In the genomic region with DNA sequence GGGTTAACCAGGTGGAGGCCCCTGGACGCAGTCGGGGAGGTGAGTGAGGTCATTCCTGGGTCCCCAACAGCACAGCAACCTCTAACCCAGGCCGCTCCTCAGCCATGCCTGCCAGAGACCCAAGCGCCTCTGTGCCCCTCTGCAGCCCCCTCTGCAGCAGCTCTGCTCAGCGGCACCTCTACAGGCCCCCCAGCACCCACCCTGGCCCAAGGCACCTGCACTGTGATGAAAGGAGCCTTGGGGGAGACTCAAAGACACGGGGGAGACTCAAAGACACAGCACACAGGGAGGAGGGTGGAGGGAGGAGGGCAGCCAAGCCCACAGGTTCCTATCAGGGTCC, we compare ENCODE assay signal across 19 cellular contexts. TPM values are rescaled to one million over a fixed set of nuclear protein-coding genes. Genes with fewer than 3 reads are reported as not detected.
A peak's percentile ranks its signal among the peaks of the same experiment; 100 is the strongest.
DNase-seq lines count a peak whose midpoint lies in the region; ATAC-seq and TF ChIP-seq lines count a peak whose summit lies in the region.
"Had no signal": no experiment of that assay in that cellular context is flagged by ENCODE, and none has a peak within 500 bp of the region (broad histone marks: within the 10 kb centered on the region; RNA-seq: fewer than 3 reads in every experiment).

No MANE protein-coding gene starts in this region.

- ATAC-seq in aorta (ENCODE audit: low FRiP score): no peak

- H3K9ac ChIP-seq in endodermal cell (ENCODE audit: extremely low read depth, low read length, poor library complexity, severe bottlenecking): no peak overlapping the region

- H3K36me3 ChIP-seq in endodermal cell (ENCODE audit: control insufficient read depth, insufficient read depth, low read length): peaks cover 68% of the 10 kb centered on the region
- peaks cover 0 to 14% of the 10 kb centered on the region in 2 donors for H3K36me3 ChIP-seq in aorta (ENCODE audit: control insufficient read depth in 1 of 2, insufficient read depth in 2 of 2, low read length in 1 of 2)

- H3K4me3 Mint-ChIP-seq in activated naive CD4-positive, alpha-beta T cell treated with anti-CD3 and anti-CD28 coated beads, Interleukin-2, amount 10 ng/mL, durations not matched to agents 7 days and 5 days: no peak overlapping the region
- H3K4me3 Mint-ChIP-seq in activated naive CD4-positive, alpha-beta T cell treated with anti-CD3 and anti-CD28 coated beads for 36 hours: no peak overlapping the region
- no peak overlapping the region for H3K4me3 Mint-ChIP-seq in endodermal cell
- H3K4me3 Mint-ChIP-seq: B cell; CD14-positive monocyte; CD4-positive, alpha-beta T cell; CD8-positive, alpha-beta memory T cell had no signal

- 97 to 100% methylated on average over 3 to 6 of the region's 6 CpGs for WGBS in endodermal cell (ENCODE audit: insufficient coverage in 1 of 2, insufficient read length in 1 of 2), 2 experiments
- WGBS in aorta, 2 donors: 91 to 95% methylated on average over 5 to 6 of the region's 6 CpGs

- no peak overlapping the region for H3K4me3 ChIP-seq in endodermal cell (ENCODE audit: low read length)
- H3K4me3 ChIP-seq in aorta (ENCODE audit: low read length in 2 of 2): no peak overlapping the region
- H3K4me3 ChIP-seq: BLaER1 treated with 17β-estradiol and CSF1 and Interleukin-3, amounts not matched to agents 10 nM and 100 nM had no signal

- H3K27me3 ChIP-seq in endodermal cell (ENCODE audit: control insufficient read depth, insufficient read depth, low read length, poor library complexity, severe bottlenecking) (no peaks in the 10 kb centered on the region), aorta (ENCODE audit: control insufficient read depth in 1 of 2, insufficient read depth in 2 of 2, low read length in 1 of 2) (no peaks in the 10 kb centered on the region)
- H3K27me3 ChIP-seq: BLaER1 treated with 17β-estradiol and CSF1 and Interleukin-3, amounts not matched to agents 10 nM and 100 nM had no signal

- H3K27ac Mint-ChIP-seq in activated naive CD4-positive, alpha-beta T cell treated with anti-CD3 and anti-CD28 coated beads, Interleukin-2, amount 10 ng/mL, durations not matched to agents 7 days and 5 days: peak overlapping the region; percentile 33
- H3K27ac Mint-ChIP-seq in activated naive CD4-positive, alpha-beta T cell treated with anti-CD3 and anti-CD28 coated beads for 36 hours: no peak overlapping the region
- no peak overlapping the region for H3K27ac Mint-ChIP-seq in endodermal cell
- H3K27ac Mint-ChIP-seq: B cell; CD4-positive, alpha-beta T cell had no signal

- CTCF ChIA-PET in activated naive CD4-positive, alpha-beta T cell treated with anti-CD3 and anti-CD28 coated beads, Interleukin-2, amount 10 ng/mL, durations not matched to agents 7 days and 5 days (lab: Charles Lee): no interaction called here
- CTCF ChIA-PET in activated naive CD4-positive, alpha-beta T cell treated with anti-CD3 and anti-CD28 coated beads for 36 hours (lab: Charles Lee): no interaction called here
- CTCF ChIA-PET in RWPE1 (lab: Yijun Ruan, JAX): interaction anchor here (0.6 kb wide), 1 partner anchor 29 kb away, joined by 5 read pairs; no protein-coding TSS in a partner anchor

- H3K36me3 Mint-ChIP-seq in activated naive CD4-positive, alpha-beta T cell treated with anti-CD3 and anti-CD28 coated beads, Interleukin-2, amount 10 ng/mL, durations not matched to agents 7 days and 5 days: peaks cover 37% of the 10 kb centered on the region
- H3K36me3 Mint-ChIP-seq in activated naive CD4-positive, alpha-beta T cell treated with anti-CD3 and anti-CD28 coated beads for 36 hours (ENCODE audit: low read depth): peaks cover 32% of the 10 kb centered on the region
- H3K36me3 Mint-ChIP-seq in endodermal cell (ENCODE audit: low read depth): peaks cover 71% of the 10 kb centered on the region

- H3K4me1 ChIP-seq in endodermal cell (ENCODE audit: control insufficient read depth, insufficient read depth, low read length): no peaks in the 10 kb centered on the region
- no peaks in the 10 kb centered on the region for H3K4me1 ChIP-seq in aorta (ENCODE audit: control insufficient read depth in 1 of 2, insufficient read depth in 2 of 2, low read length in 2 of 2)

- no peak for DNase-seq in activated naive CD4-positive, alpha-beta T cell treated with anti-CD3 and anti-CD28 coated beads, Interleukin-2, amount 10 ng/mL, durations not matched to agents 7 days and 5 days
- DNase-seq in activated naive CD4-positive, alpha-beta T cell treated with anti-CD3 and anti-CD28 coated beads for 36 hours: no peak
- DNase-seq in RWPE1 (ENCODE audit: low spot score) (no peak), endodermal cell (peak; percentile 42), DMS114 treated with DMSO at 0.1 percent for 48 hours (lab: John Stamatoyannopoulos, UW; ENCODE audit: unreplicated experiment) (no peak), aorta (no peak), SK-N-DZ (ENCODE audit: low spot score) (no peak)
- DNase-seq: CD4-positive, alpha-beta T cell; CD8-positive, alpha-beta memory T cell; DMS 273 treated with DMSO at 0.1 percent for 48 hours; DMS53; DMS79 treated with DMSO at 0.1 percent for 48 hours; GF-D8; GOT3; HCEC 1CT had no signal

- TF ChIP-seq CTCF in RWPE1 (conservative IDR thresholded peaks at IDR 0.05; ENCODE audit: low read depth) (no peak), endodermal cell (conservative IDR thresholded peaks at IDR 0.05) (no peak)

- POLR2A ChIA-PET in RWPE1 (lab: Yijun Ruan, JAX; ENCODE audit: low non-redundant PET): no interaction called here

- H3K27ac ChIP-seq in RWPE1 (0 out of 2 replicates have a peak overlapping the region, but pooled peaks have one; percentile 12), endodermal cell (ENCODE audit: low read depth, low read length) (no peak overlapping the region), aorta (ENCODE audit: low read depth in 1 of 2, low read length in 2 of 2) (no peak overlapping the region)
- H3K27ac ChIP-seq: 22Rv1; BLaER1 treated with 17β-estradiol and CSF1 and Interleukin-3, amounts not matched to agents 10 nM and 100 nM had no signal

- intact Hi-C loops in activated naive CD4-positive, alpha-beta T cell treated with anti-CD3 and anti-CD28 coated beads for 36 hours (cut with micrococcal nuclease): no loop called here
- intact Hi-C loops in aorta (cut with DNase I): no loop called here

- H3K27me3 Mint-ChIP-seq in activated naive CD4-positive, alpha-beta T cell treated with anti-CD3 and anti-CD28 coated beads, Interleukin-2, amount 10 ng/mL, durations not matched to agents 7 days and 5 days: no peaks in the 10 kb centered on the region
- no peaks in the 10 kb centered on the region for H3K27me3 Mint-ChIP-seq in activated naive CD4-positive, alpha-beta T cell treated with anti-CD3 and anti-CD28 coated beads for 36 hours (ENCODE audit: low read depth)
- no peaks in the 10 kb centered on the region for H3K27me3 Mint-ChIP-seq in endodermal cell (ENCODE audit: insufficient read depth)
- H3K27me3 Mint-ChIP-seq: B cell; CD4-positive, alpha-beta T cell; CD8-positive, alpha-beta memory T cell had no signal

- H3K4me1 Mint-ChIP-seq in activated naive CD4-positive, alpha-beta T cell treated with anti-CD3 and anti-CD28 coated beads, Interleukin-2, amount 10 ng/mL, durations not matched to agents 7 days and 5 days: no peaks in the 10 kb centered on the region
- peaks cover 3% of the 10 kb centered on the region for H3K4me1 Mint-ChIP-seq in activated naive CD4-positive, alpha-beta T cell treated with anti-CD3 and anti-CD28 coated beads for 36 hours (ENCODE audit: low read depth)
- H3K4me1 Mint-ChIP-seq in endodermal cell: no peaks in the 10 kb centered on the region
- H3K4me1 Mint-ChIP-seq: B cell, CD14-positive monocyte had no signal

- no peaks in the 10 kb centered on the region for H3K9me3 ChIP-seq in endodermal cell (ENCODE audit: control insufficient read depth, low read length)
- H3K9me3 ChIP-seq in aorta (ENCODE audit: control insufficient read depth, low read length): no peaks in the 10 kb centered on the region
- H3K9me3 ChIP-seq: BLaER1 treated with 17β-estradiol and CSF1 and Interleukin-3, amounts not matched to agents 10 nM and 100 nM had no signal

- H3K9me3 Mint-ChIP-seq in activated naive CD4-positive, alpha-beta T cell treated with anti-CD3 and anti-CD28 coated beads, Interleukin-2, amount 10 ng/mL, durations not matched to agents 7 days and 5 days: no peaks in the 10 kb centered on the region
- H3K9me3 Mint-ChIP-seq in activated naive CD4-positive, alpha-beta T cell treated with anti-CD3 and anti-CD28 coated beads for 36 hours: no peaks in the 10 kb centered on the region
- no peaks in the 10 kb centered on the region for H3K9me3 Mint-ChIP-seq in endodermal cell
- H3K9me3 Mint-ChIP-seq: CD14-positive monocyte; CD4-positive, alpha-beta T cell; CD8-positive, alpha-beta memory T cell had no signal

RNA-seq across cellular contexts. Expression of a gene that starts 19.5 kb away (rescaled TPM):
- 10 to 100 TPM; 38.6 to 38.7 TPM for total RNA-seq in activated naive CD4-positive, alpha-beta T cell treated with anti-CD3 and anti-CD28 coated beads for 36 hours
- 10 to 100 TPM; 26.7 to 33.5 TPM for total RNA-seq in endodermal cell
- 9.5 TPM for polyA plus RNA-seq in endodermal cell (2013, experiment 1 of 2)
- 9.6 TPM for polyA plus RNA-seq in endodermal cell (2013, experiment 2 of 2)
- 10 to 100 TPM; 13.3 to 13.9 TPM for total RNA-seq in aorta
- 1 to 10 TPM; 2.5 to 3.4 TPM for polyA plus RNA-seq in aorta
- 13.2 and 13.3 TPM in 2 replicates for polyA plus RNA-seq in SK-N-DZ (2014; cell fraction: cytosol; rRNA removed)
- 23.2 and 39.7 TPM in 2 replicates for polyA plus RNA-seq in SK-N-DZ (2014; cell fraction: nucleus; rRNA removed)

RNA-seq across cellular contexts. Expression of a gene that starts 33.2 kb away (rescaled TPM):
- 10 to 100 TPM; 11.5 to 12.5 TPM for total RNA-seq in activated naive CD4-positive, alpha-beta T cell treated with anti-CD3 and anti-CD28 coated beads for 36 hours
- total RNA-seq in endodermal cell (10 to 100 TPM; 25.8 to 27.2 TPM), aorta (10 to 100 TPM; 29.7 to 34.4 TPM)
- polyA plus RNA-seq in endodermal cell (2013, experiment 1 of 2): 23.5 TPM
- 24.3 TPM for polyA plus RNA-seq in endodermal cell (2013, experiment 2 of 2)
- polyA plus RNA-seq in aorta: 10 to 100 TPM; 16.3 to 24.0 TPM
- polyA plus RNA-seq in SK-N-DZ (2014; cell fraction: cytosol; rRNA removed): 23.6 and 26.5 TPM in 2 replicates
- 17.2 and 17.4 TPM in 2 replicates for polyA plus RNA-seq in SK-N-DZ (2014; cell fraction: nucleus; rRNA removed)
